Comparison of ENCODE assay signal across 9 cellular contexts in genomic region chr20:48822879-48823385, GRCh38. TPM values are rescaled to one million over a fixed set of nuclear protein-coding genes. Genes with fewer than 3 reads are reported as not detected.
DNase-seq lines count a peak whose midpoint lies in the region; ATAC-seq, FAIRE-seq and TF ChIP-seq lines count a peak whose summit lies in the region.
"Had no signal": no experiment of that assay in that cellular context is flagged by ENCODE, and none has a peak within 500 bp of the region (broad histone marks: within the 10 kb centered on the region; RNA-seq: fewer than 3 reads in every experiment).

No MANE protein-coding gene starts in this region.

- H3K27ac Mint-ChIP-seq in effector memory CD8-positive, alpha-beta T cell, result no peak overlapping the region
- peak overlapping the region; percentile 96 for H3K27ac Mint-ChIP-seq in stimulated activated memory B cell treated with anti-CD40 and anti-IgM and Interleukin-4, amounts not matched to agents 10 μg/mL and 1 μg/mL and 100 μg/mL, for 72 hours

- TF ChIP-seq POLR2A in GM12892 (IDR thresholded peaks at IDR 0.05; ENCODE audit: low read depth, low read length) (no peak), Peyer's patch (IDR thresholded peaks at IDR 0.05) (no peak)

- H3K4me1 Mint-ChIP-seq in effector memory CD8-positive, alpha-beta T cell (ENCODE audit: low read depth in 2 of 2), result peaks cover 76 to 79% of the 10 kb centered on the region in 2 donors
- H3K4me1 Mint-ChIP-seq in stimulated activated memory B cell treated with anti-CD40 and anti-IgM and Interleukin-4, amounts not matched to agents 10 μg/mL and 1 μg/mL and 100 μg/mL, for 72 hours, result peaks cover 85% of the 10 kb centered on the region

- H3K9me3 ChIP-seq in Peyer's patch, result no peaks in the 10 kb centered on the region

- H3K36me3 Mint-ChIP-seq in effector memory CD8-positive, alpha-beta T cell (ENCODE audit: insufficient read depth), result peaks cover 71% of the 10 kb centered on the region
- H3K36me3 Mint-ChIP-seq in stimulated activated memory B cell treated with anti-CD40 and anti-IgM and Interleukin-4, amounts not matched to agents 10 μg/mL and 1 μg/mL and 100 μg/mL, for 72 hours, result peaks cover 19% of the 10 kb centered on the region

- H3K4me3 Mint-ChIP-seq in effector memory CD8-positive, alpha-beta T cell, result peak overlapping the region; percentile 98 to 99
- H3K4me3 Mint-ChIP-seq in stimulated activated memory B cell treated with anti-CD40 and anti-IgM and Interleukin-4, amounts not matched to agents 10 μg/mL and 1 μg/mL and 100 μg/mL, for 72 hours, result peak overlapping the region; percentile 100

- H3K27me3 ChIP-seq in Peyer's patch, result no peaks in the 10 kb centered on the region

- peaks cover 0 to 47% (median 35%) of the 10 kb centered on the region in 4 donors for H3K4me1 ChIP-seq in Peyer's patch

- H3K27me3 Mint-ChIP-seq in effector memory CD8-positive, alpha-beta T cell, result no peaks in the 10 kb centered on the region
- no peaks in the 10 kb centered on the region for H3K27me3 Mint-ChIP-seq in stimulated activated memory B cell treated with anti-CD40 and anti-IgM and Interleukin-4, amounts not matched to agents 10 μg/mL and 1 μg/mL and 100 μg/mL, for 72 hours

- no peaks in the 10 kb centered on the region for H3K36me3 ChIP-seq in Peyer's patch

- no peaks in the 10 kb centered on the region for H3K9me3 Mint-ChIP-seq in effector memory CD8-positive, alpha-beta T cell
- H3K9me3 Mint-ChIP-seq in stimulated activated memory B cell treated with anti-CD40 and anti-IgM and Interleukin-4, amounts not matched to agents 10 μg/mL and 1 μg/mL and 100 μg/mL, for 72 hours, result no peaks in the 10 kb centered on the region

- no peak for DNase-seq in GM12892 (ENCODE audit: insufficient read length)
- peak in 1 of 3 donors; percentile 54 for DNase-seq in Peyer's patch
- DNase-seq in effector memory CD8-positive, alpha-beta T cell, result no peak
- no peak for DNase-seq in COLO668 (lab: John Stamatoyannopoulos, UW; ENCODE audit: unreplicated experiment)
- no peak for DNase-seq in epidermal melanocyte (ENCODE audit: insufficient read length, low spot score)
- DNase-seq: NCI-H1436 had no signal

- H3K27ac ChIP-seq in Peyer's patch, result peak overlapping the region; percentile 35 to 92 (median 63)

- no peak for TF ChIP-seq CTCF in Peyer's patch (IDR thresholded peaks at IDR 0.05)

- peak overlapping the region in 2 of 4 donors; percentile 24 to 28 for H3K4me3 ChIP-seq in Peyer's patch

- FAIRE-seq in GM12892 (lab: Jason Lieb, UNC), result peak; percentile 14
- FAIRE-seq: endometrium had no signal

- peak; percentile 7 for ATAC-seq in effector memory CD8-positive, alpha-beta T cell (replicated peaks)
- no peak for ATAC-seq in stimulated activated memory B cell treated with anti-CD40 and anti-IgM and Interleukin-4, amounts not matched to agents 10 μg/mL and 1 μg/mL and 100 μg/mL, for 72 hours
- ATAC-seq in GM21619 (IDR thresholded peaks at IDR 0.05; ENCODE audit: unreplicated experiment), result no peak

RNA-seq across cellular contexts. Expression of gene PREX1, which starts 4.9 kb away (rescaled TPM):
- 46.2 TPM for polyA plus RNA-seq in GM12892 (2012; ENCODE audit: missing spikeins)
- total RNA-seq in Peyer's patch, result 100 to 1,000 TPM in 1 of 4 donors, 10 to 100 TPM in 2, 1 to 10 TPM in 1; 9.9 to 150 (median 18.4) TPM
